Comparison of ENCODE assay signal across 1 cellular context in the genomic region with DNA sequence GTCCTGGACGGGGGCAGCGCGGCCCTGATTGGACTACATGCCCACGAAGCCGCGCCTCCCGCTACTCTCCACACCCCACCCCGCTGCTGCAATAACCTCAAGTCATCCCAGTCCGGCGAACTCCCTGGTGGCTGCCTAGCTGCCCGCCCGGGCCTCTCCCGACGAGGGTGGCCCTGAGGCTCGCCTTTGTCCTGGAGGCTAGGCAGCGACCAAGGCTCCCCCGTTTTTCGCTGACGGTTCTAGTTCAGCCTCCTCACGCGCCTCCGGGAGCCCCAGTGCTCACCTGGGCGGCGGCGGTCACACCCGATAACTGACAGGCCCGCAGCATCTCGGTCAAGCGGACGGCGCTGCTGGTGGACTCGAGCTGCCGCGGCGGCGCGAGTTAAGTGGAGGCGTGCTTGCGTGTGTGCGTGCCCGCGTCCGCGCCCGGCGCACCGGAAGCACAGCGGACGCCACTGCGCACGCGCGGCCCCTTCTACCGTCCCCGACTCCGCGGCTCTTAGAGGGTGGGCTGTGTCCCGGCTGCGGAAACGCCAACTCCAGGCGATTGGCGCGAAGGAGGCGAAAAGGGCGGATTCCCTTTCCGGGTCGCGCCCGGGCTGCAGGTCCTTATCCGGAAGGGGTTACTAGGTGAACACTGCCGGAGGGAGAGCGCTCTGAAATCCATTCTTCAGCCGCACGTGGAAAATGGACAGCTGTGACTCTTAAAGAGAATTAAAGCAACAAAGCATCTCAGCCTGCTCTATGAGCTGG.
TF ChIP-seq lines count a peak whose summit lies in the region.

A gene (minus strand): TSS at position 408 of the 753 bp plus-strand sequence. CDS start 80 bp downstream, at position 328.

TF ChIP-seq in HEK293, 187 proteins besides CTCF, POLR2A, EP300 and RAD21 (continued from another document and continues in another):
- TF ChIP-seq, protein P1, sequence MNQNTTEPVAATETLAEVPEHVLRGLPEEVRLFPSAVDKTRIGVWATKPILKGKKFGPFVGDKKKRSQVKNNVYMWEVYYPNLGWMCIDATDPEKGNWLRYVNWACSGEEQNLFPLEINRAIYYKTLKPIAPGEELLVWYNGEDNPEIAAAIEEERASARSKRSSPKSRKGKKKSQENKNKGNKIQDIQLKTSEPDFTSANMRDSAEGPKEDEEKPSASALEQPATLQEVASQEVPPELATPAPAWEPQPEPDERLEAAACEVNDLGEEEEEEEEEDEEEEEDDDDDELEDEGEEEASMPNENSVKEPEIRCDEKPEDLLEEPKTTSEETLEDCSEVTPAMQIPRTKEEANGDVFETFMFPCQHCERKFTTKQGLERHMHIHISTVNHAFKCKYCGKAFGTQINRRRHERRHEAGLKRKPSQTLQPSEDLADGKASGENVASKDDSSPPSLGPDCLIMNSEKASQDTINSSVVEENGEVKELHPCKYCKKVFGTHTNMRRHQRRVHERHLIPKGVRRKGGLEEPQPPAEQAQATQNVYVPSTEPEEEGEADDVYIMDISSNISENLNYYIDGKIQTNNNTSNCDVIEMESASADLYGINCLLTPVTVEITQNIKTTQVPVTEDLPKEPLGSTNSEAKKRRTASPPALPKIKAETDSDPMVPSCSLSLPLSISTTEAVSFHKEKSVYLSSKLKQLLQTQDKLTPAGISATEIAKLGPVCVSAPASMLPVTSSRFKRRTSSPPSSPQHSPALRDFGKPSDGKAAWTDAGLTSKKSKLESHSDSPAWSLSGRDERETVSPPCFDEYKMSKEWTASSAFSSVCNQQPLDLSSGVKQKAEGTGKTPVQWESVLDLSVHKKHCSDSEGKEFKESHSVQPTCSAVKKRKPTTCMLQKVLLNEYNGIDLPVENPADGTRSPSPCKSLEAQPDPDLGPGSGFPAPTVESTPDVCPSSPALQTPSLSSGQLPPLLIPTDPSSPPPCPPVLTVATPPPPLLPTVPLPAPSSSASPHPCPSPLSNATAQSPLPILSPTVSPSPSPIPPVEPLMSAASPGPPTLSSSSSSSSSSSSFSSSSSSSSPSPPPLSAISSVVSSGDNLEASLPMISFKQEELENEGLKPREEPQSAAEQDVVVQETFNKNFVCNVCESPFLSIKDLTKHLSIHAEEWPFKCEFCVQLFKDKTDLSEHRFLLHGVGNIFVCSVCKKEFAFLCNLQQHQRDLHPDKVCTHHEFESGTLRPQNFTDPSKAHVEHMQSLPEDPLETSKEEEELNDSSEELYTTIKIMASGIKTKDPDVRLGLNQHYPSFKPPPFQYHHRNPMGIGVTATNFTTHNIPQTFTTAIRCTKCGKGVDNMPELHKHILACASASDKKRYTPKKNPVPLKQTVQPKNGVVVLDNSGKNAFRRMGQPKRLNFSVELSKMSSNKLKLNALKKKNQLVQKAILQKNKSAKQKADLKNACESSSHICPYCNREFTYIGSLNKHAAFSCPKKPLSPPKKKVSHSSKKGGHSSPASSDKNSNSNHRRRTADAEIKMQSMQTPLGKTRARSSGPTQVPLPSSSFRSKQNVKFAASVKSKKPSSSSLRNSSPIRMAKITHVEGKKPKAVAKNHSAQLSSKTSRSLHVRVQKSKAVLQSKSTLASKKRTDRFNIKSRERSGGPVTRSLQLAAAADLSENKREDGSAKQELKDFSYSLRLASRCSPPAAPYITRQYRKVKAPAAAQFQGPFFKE (tag by site-specific recombination; IDR thresholded peaks at IDR 0.05; ENCODE audit: borderline replicate concordance): no peak
- TF ChIP-seq, protein P2, sequence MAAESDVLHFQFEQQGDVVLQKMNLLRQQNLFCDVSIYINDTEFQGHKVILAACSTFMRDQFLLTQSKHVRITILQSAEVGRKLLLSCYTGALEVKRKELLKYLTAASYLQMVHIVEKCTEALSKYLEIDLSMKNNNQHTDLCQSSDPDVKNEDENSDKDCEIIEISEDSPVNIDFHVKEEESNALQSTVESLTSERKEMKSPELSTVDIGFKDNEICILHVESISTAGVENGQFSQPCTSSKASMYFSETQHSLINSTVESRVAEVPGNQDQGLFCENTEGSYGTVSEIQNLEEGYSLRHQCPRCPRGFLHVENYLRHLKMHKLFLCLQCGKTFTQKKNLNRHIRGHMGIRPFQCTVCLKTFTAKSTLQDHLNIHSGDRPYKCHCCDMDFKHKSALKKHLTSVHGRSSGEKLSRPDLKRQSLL (tag by site-specific recombination; IDR thresholded peaks at IDR 0.05): no peak
- TF ChIP-seq ZNF837 (tag by site-specific recombination; IDR thresholded peaks at IDR 0.05): no peak
- TF ChIP-seq ZNF324 (tag by site-specific recombination; IDR thresholded peaks at IDR 0.05): peak; percentile 70; the same call in 1 of the 2 replicates
- TF ChIP-seq ZNF211 (tag by site-specific recombination; IDR thresholded peaks at IDR 0.05; ENCODE audit: low read depth): no peak
- TF ChIP-seq ZNF521 (tag by site-specific recombination; IDR thresholded peaks at IDR 0.05): no peak
- no peak for TF ChIP-seq ZNF514 (tag by site-specific recombination; IDR thresholded peaks at IDR 0.05)
- TF ChIP-seq ZNF610 (tag by site-specific recombination; IDR thresholded peaks at IDR 0.05; ENCODE audit: borderline replicate concordance): no peak
- TF ChIP-seq ZNF133 (tag by site-specific recombination; IDR thresholded peaks at IDR 0.05): no peak
- TF ChIP-seq, protein P3, sequence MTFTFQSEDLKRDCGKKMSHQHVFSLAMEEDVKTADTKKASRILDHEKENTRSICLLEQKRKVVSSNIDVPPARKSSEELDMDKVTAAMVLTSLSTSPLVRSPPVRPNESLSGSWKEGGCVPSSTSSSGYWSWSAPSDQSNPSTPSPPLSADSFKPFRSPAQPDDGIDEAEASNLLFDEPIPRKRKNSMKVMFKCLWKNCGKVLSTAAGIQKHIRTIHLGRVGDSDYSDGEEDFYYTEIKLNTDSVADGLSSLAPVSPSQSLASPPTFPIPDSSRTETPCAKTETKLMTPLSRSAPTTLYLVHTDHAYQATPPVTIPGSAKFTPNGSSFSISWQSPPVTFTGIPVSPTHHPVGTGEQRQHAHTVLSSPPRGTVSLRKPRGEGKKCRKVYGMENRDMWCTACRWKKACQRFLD (tag by site-specific recombination; IDR thresholded peaks at IDR 0.05): no peak
- TF ChIP-seq ZNF600 (tag by site-specific recombination; IDR thresholded peaks at IDR 0.05): peak; percentile 71; the same call in 1 of the 2 replicates
- TF ChIP-seq REPIN1 (tag by site-specific recombination; IDR thresholded peaks at IDR 0.05; ENCODE audit: low read depth): peak; percentile 85; the same call in 1 of the 2 replicates
- TF ChIP-seq ZNF274 (IDR thresholded peaks at IDR 0.05; ENCODE audit: low read length): no peak
- no peak for TF ChIP-seq ZNF274 (tag by site-specific recombination; IDR thresholded peaks at IDR 0.05; ENCODE audit: borderline replicate concordance)
- TF ChIP-seq YY2 (tag by site-specific recombination; IDR thresholded peaks at IDR 0.05): no peak
- peak; percentile 62; the same call in 1 of the 2 replicates for TF ChIP-seq KLF9 (tag by site-specific recombination; IDR thresholded peaks at IDR 0.05; ENCODE audit: low read depth)
- TF ChIP-seq ZNF677 (tag by site-specific recombination; IDR thresholded peaks at IDR 0.05): no peak
- TF ChIP-seq ZNF202 (tag by site-specific recombination; IDR thresholded peaks at IDR 0.05; ENCODE audit: borderline replicate concordance): no peak
- TF ChIP-seq ZNF184 (tag by site-specific recombination; IDR thresholded peaks at IDR 0.05): no peak
- TF ChIP-seq ZNF544 (tag by site-specific recombination; IDR thresholded peaks at IDR 0.05): no peak
- TF ChIP-seq OVOL3 (tag by site-specific recombination; IDR thresholded peaks at IDR 0.05): peak; percentile 75; the same call in 1 of the 2 replicates
- no peak for TF ChIP-seq ZBTB48 (tag by site-specific recombination; IDR thresholded peaks at IDR 0.05)
- TF ChIP-seq, protein P4, sequence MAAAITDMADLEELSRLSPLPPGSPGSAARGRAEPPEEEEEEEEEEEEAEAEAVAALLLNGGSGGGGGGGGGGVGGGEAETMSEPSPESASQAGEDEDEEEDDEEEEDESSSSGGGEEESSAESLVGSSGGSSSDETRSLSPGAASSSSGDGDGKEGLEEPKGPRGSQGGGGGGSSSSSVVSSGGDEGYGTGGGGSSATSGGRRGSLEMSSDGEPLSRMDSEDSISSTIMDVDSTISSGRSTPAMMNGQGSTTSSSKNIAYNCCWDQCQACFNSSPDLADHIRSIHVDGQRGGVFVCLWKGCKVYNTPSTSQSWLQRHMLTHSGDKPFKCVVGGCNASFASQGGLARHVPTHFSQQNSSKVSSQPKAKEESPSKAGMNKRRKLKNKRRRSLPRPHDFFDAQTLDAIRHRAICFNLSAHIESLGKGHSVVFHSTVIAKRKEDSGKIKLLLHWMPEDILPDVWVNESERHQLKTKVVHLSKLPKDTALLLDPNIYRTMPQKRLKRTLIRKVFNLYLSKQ (tag by site-specific recombination; IDR thresholded peaks at IDR 0.05; ENCODE audit: borderline replicate concordance): no peak
- TF ChIP-seq, protein P5, sequence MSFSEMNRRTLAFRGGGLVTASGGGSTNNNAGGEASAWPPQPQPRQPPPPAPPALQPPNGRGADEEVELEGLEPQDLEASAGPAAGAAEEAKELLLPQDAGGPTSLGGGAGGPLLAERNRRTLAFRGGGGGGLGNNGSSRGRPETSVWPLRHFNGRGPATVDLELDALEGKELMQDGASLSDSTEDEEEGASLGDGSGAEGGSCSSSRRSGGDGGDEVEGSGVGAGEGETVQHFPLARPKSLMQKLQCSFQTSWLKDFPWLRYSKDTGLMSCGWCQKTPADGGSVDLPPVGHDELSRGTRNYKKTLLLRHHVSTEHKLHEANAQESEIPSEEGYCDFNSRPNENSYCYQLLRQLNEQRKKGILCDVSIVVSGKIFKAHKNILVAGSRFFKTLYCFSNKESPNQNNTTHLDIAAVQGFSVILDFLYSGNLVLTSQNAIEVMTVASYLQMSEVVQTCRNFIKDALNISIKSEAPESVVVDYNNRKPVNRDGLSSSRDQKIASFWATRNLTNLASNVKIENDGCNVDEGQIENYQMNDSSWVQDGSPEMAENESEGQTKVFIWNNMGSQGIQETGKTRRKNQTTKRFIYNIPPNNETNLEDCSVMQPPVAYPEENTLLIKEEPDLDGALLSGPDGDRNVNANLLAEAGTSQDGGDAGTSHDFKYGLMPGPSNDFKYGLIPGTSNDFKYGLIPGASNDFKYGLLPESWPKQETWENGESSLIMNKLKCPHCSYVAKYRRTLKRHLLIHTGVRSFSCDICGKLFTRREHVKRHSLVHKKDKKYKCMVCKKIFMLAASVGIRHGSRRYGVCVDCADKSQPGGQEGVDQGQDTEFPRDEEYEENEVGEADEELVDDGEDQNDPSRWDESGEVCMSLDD (tag by site-specific recombination; IDR thresholded peaks at IDR 0.05): no peak
- TF ChIP-seq, protein P6, sequence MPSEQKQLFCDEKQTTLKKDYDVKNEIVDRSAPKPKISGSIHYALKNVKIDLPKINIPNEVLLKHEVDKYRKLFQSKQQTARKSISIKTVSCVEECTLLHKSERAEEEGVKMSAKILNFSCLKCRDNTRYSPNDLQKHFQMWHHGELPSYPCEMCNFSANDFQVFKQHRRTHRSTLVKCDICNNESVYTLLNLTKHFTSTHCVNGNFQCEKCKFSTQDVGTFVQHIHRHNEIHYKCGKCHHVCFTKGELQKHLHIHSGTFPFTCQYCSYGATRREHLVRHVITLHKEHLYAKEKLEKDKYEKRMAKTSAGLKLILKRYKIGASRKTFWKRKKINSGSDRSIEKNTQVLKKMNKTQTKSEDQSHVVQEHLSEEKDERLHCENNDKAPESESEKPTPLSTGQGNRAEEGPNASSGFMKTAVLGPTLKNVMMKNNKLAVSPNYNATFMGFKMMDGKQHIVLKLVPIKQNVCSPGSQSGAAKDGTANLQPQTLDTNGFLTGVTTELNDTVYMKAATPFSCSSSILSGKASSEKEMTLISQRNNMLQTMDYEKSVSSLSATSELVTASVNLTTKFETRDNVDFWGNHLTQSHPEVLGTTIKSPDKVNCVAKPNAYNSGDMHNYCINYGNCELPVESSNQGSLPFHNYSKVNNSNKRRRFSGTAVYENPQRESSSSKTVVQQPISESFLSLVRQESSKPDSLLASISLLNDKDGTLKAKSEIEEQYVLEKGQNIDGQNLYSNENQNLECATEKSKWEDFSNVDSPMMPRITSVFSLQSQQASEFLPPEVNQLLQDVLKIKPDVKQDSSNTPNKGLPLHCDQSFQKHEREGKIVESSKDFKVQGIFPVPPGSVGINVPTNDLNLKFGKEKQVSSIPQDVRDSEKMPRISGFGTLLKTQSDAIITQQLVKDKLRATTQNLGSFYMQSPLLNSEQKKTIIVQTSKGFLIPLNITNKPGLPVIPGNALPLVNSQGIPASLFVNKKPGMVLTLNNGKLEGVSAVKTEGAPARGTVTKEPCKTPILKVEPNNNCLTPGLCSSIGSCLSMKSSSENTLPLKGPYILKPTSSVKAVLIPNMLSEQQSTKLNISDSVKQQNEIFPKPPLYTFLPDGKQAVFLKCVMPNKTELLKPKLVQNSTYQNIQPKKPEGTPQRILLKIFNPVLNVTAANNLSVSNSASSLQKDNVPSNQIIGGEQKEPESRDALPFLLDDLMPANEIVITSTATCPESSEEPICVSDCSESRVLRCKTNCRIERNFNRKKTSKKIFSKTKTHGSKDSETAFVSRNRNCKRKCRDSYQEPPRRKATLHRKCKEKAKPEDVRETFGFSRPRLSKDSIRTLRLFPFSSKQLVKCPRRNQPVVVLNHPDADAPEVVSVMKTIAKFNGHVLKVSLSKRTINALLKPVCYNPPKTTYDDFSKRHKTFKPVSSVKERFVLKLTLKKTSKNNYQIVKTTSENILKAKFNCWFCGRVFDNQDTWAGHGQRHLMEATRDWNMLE (tag by site-specific recombination; conservative IDR thresholded peaks at IDR 0.05; ENCODE audit: low read depth): peak; percentile 99
- no peak for TF ChIP-seq ZIC2 (tag by site-specific recombination; IDR thresholded peaks at IDR 0.05)
- TF ChIP-seq GLIS1 (tag by site-specific recombination; IDR thresholded peaks at IDR 0.05): peak; percentile 46; the same call in 1 of the 2 replicates
- no peak for TF ChIP-seq MYNN (tag by site-specific recombination; IDR thresholded peaks at IDR 0.05; ENCODE audit: borderline replicate concordance)
- no peak for TF ChIP-seq ZNF10 (tag by site-specific recombination; IDR thresholded peaks at IDR 0.05)
- TF ChIP-seq ZFHX2 (tag by site-specific recombination; conservative IDR thresholded peaks at IDR 0.05): peak; percentile 54
- TF ChIP-seq SP3 (tag by site-specific recombination; IDR thresholded peaks at IDR 0.05): peak; percentile 69
- no peak for TF ChIP-seq ZNF157 (tag by site-specific recombination; IDR thresholded peaks at IDR 0.05)
- TF ChIP-seq ZNF624 (tag by site-specific recombination; IDR thresholded peaks at IDR 0.05): no peak
- no peak for TF ChIP-seq ZNF549 (tag by site-specific recombination; IDR thresholded peaks at IDR 0.05)
- TF ChIP-seq ZBTB1 (tag by site-specific recombination; IDR thresholded peaks at IDR 0.05): no peak
- TF ChIP-seq, protein P7, sequence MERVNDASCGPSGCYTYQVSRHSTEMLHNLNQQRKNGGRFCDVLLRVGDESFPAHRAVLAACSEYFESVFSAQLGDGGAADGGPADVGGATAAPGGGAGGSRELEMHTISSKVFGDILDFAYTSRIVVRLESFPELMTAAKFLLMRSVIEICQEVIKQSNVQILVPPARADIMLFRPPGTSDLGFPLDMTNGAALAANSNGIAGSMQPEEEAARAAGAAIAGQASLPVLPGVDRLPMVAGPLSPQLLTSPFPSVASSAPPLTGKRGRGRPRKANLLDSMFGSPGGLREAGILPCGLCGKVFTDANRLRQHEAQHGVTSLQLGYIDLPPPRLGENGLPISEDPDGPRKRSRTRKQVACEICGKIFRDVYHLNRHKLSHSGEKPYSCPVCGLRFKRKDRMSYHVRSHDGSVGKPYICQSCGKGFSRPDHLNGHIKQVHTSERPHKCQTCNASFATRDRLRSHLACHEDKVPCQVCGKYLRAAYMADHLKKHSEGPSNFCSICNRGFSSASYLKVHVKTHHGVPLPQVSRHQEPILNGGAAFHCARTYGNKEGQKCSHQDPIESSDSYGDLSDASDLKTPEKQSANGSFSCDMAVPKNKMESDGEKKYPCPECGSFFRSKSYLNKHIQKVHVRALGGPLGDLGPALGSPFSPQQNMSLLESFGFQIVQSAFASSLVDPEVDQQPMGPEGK (tag by site-specific recombination; IDR thresholded peaks at IDR 0.05): peak; percentile 62; the same call in 1 of the 2 replicates
- no peak for TF ChIP-seq ZNF558 (tag by site-specific recombination; IDR thresholded peaks at IDR 0.05)
- peak; percentile 53; the same call in 1 of the 2 replicates for TF ChIP-seq ZNF423 (tag by site-specific recombination; IDR thresholded peaks at IDR 0.05)
